ENCODE assay signal across 9 cellular contexts in the genomic region with DNA sequence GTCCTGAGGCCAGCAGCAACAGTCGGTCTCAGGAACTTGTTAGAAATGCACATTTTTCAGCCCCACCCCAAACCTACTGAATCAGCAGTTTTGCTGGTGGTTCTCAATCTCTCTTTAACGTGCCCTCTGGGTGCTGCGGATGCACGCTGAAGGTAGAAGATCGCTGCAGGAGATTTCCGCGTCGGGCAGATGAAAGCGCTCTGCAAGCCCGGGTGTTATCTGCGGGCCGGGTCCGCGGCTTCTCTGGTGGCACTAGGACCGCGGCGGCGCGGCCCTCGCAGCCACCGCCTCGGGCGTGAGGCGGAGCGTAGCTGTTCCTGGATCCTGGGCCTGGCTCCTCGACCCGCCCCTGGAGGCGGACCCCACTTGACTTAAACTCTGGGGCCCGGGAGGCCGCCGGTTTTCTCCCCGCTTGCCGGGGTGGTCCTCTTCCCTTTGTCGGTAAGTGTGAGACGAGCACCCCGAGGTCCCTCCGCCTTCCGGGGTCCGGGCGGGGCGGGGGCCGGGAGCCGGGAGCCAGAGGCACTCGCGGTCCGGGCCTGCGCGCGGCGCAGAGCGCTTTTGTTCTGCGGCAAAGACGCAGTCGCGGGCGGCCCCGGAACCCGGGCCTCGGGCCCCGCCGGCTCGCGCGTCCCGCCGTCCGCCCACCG. TPM values are rescaled to one million over a fixed set of nuclear protein-coding genes. Genes with fewer than 3 reads are reported as not detected.
DNase-seq lines count a peak whose midpoint lies in the region; ATAC-seq, FAIRE-seq and TF ChIP-seq lines count a peak whose summit lies in the region.
"Had no signal": no experiment of that assay in that cellular context is flagged by ENCODE, and none has a peak within 500 bp of the region (broad histone marks: within the 10 kb centered on the region; RNA-seq: fewer than 3 reads in every experiment).

A gene with protein sequence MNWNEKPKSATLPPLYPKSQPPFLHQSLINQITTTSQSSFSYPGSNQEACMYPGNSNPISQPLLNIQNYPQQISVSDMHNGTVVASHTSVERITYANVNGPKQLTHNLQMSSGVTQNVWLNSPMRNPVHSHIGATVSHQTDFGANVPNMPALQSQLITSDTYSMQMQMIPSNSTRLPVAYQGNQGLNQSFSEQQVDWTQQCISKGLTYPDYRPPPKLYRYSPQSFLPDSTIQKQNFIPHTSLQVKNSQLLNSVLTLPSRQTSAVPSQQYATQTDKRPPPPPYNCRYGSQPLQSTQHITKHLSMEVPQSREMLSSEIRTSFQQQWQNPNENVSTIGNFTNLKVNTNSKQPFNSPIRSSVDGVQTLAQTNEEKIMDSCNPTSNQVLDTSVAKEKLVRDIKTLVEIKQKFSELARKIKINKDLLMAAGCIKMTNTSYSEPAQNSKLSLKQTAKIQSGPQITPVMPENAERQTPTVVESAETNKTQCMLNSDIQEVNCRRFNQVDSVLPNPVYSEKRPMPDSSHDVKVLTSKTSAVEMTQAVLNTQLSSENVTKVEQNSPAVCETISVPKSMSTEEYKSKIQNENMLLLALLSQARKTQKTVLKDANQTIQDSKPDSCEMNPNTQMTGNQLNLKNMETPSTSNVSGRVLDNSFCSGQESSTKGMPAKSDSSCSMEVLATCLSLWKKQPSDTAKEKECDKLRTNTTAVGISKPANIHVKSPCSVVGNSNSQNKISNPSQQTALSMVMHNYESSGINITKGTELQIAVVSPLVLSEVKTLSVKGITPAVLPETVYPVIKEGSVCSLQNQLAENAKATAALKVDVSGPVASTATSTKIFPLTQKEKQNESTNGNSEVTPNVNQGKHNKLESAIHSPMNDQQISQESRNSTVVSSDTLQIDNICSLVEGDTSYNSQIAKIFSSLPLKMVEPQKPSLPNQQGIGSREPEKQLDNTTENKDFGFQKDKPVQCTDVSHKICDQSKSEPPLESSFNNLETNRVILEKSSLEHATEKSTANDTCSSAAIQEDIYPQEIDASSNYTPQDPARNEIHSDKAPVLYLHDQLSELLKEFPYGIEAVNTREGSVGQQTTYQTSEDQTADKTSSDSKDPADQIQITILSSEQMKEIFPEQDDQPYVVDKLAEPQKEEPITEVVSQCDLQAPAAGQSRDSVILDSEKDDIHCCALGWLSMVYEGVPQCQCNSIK (N-terminal part only) (plus strand): TSS at position 365 of the 650 bp plus-strand sequence. CDS start 21,541 bp downstream, outside the sequence.

- ATAC-seq in HG03442 (IDR thresholded peaks at IDR 0.05; ENCODE audit: unreplicated experiment), result peak; percentile 83

- no peaks in the 10 kb centered on the region for H3K9me3 ChIP-seq in BE2C

- FAIRE-seq in GM19239 (lab: Jason Lieb, UNC), result peak; percentile 89
- FAIRE-seq: islet of Langerhans had no signal

- peak within 1 kb of the TSS; percentile 92 for H3K27ac ChIP-seq in cingulate gyrus (ENCODE audit: low read depth, low read length)

- no peaks in the 10 kb centered on the region for H3K36me3 ChIP-seq in BE2C

- DNase-seq in BE2C, result peak; percentile 91
- peak; percentile 81 for DNase-seq in GM19239 (ENCODE audit: insufficient read length, low spot score)
- DNase-seq in NCI-H510A treated with DMSO at 0.1 percent for 48 hours (lab: John Stamatoyannopoulos, UW), result peak; percentile 49
- peak; percentile 77 to 83 for DNase-seq in activated CD4-positive, alpha-beta T cell treated with anti-CD3 and anti-CD28 coated beads for 4 hours
- DNase-seq in kidney tubule cell (ENCODE audit: low spot score), result peak; percentile 92
- peak; percentile 63 to 66 for DNase-seq in stimulated activated CD4-positive, alpha-beta T cell treated with anti-CD3 and anti-CD28 coated beads, Interleukin-1b, Interleukin-23, amount 100 ng/mL, for 1 hour (ENCODE audit: low read depth in 2 of 2)

- peak within 1 kb of the TSS; percentile 91 for H3K4me3 ChIP-seq in BE2C (ENCODE audit: low read depth, low read length)

- TF ChIP-seq CTCF in BE2C (IDR thresholded peaks at IDR 0.05; ENCODE audit: low read depth, low read length), result no peak

- H3K4me1 ChIP-seq in BE2C, result no peaks in the 10 kb centered on the region; the same call in 1 of the 2 replicates

- H3K27me3 ChIP-seq in BE2C, result no peaks in the 10 kb centered on the region

RNA-seq across cellular contexts. Expression of the gene that starts here (rescaled TPM):
- polyA plus RNA-seq in BE2C (2012; ENCODE audit: insufficient read depth, insufficient read length, low read depth), result 8.2 TPM

Comparison
In these comparisons a context has a peak if more than half of its experiments do, and no peak if none do; other contexts are left out.
1. Peak in every context shown above with its lines: DNase-seq, ATAC-seq, H3K4me3 ChIP-seq and H3K27ac ChIP-seq.